Comparison of ENCODE assay signal across 17 cellular contexts in genomic region chr4:31548823-31549222, GRCh38.
DNase-seq lines count a peak whose midpoint lies in the region; ATAC-seq, FAIRE-seq and TF ChIP-seq lines count a peak whose summit lies in the region.
"Had no signal": no experiment of that assay in that cellular context is flagged by ENCODE, and none has a peak within 500 bp of the region (broad histone marks: within the 10 kb centered on the region; RNA-seq: fewer than 3 reads in every experiment).

No MANE protein-coding gene starts in this region.

- intact Hi-C loops in Right ventricle myocardium inferior (cut with DNase I) (no loop called here), Right ventricle myocardium superior (cut with DNase I) (no loop called here), thyroid gland (cut with DNase I) (no loop called here), body of pancreas (cut with DNase I) (no loop called here)

- CTCF ChIA-PET in activated CD8-positive, alpha-beta memory T cell treated with anti-CD3 and anti-CD28 coated beads, Interleukin-2, amount 10 ng/mL, durations not matched to agents 7 days and 5 days (lab: Charles Lee): no interaction called here

- no peaks in the 10 kb centered on the region for H3K36me3 ChIP-seq in astrocyte (ENCODE audit: insufficient read depth, low read length)
- H3K36me3 ChIP-seq in thyroid gland: no peaks in the 10 kb centered on the region
- no peaks in the 10 kb centered on the region for H3K36me3 ChIP-seq in body of pancreas (replicated peaks in 1 of 2; ENCODE audit: insufficient read depth in 1 of 2, low read depth in 2 of 2)
- H3K36me3 ChIP-seq: MG63 had no signal

- H4K20me1 ChIP-seq in astrocyte (ENCODE audit: insufficient read depth, low read length): no peaks in the 10 kb centered on the region

- H3K9me3 ChIP-seq in astrocyte (ENCODE audit: insufficient read depth, low read depth, low read length) (no peaks in the 10 kb centered on the region), thyroid gland (no peaks in the 10 kb centered on the region), body of pancreas (no peaks in the 10 kb centered on the region)
- H3K9me3 ChIP-seq: MG63 had no signal

- peak; percentile 39 for ATAC-seq in Right ventricle myocardium inferior
- no peak for ATAC-seq in Right ventricle myocardium superior (ENCODE audit: poor library complexity)
- no peak for ATAC-seq in body of pancreas
- ATAC-seq in activated CD8-positive, alpha-beta memory T cell treated with anti-CD3 and anti-CD28 coated beads, Interleukin-2, amount 10 ng/mL, durations not matched to agents 7 days and 5 days: no peak
- ATAC-seq: Panc1 had no signal

- WGBS in thyroid gland, 2 donors: 18 to 20% methylated on average over 2 of the region's 2 CpGs
- WGBS in body of pancreas, 2 donors: 37 to 45% methylated on average over 2 of the region's 2 CpGs

- no peak overlapping the region for H3K4me3 Mint-ChIP-seq in astrocyte (ENCODE audit: unreplicated experiment)
- no peak overlapping the region for H3K4me3 Mint-ChIP-seq in activated CD8-positive, alpha-beta memory T cell treated with anti-CD3 and anti-CD28 coated beads, Interleukin-2, amount 10 ng/mL, durations not matched to agents 7 days and 5 days

- no peak for FAIRE-seq in astrocyte (lab: Jason Lieb, UNC)

- H3K79me2 ChIP-seq in astrocyte (ENCODE audit: insufficient read depth, low read length): no peaks in the 10 kb centered on the region

- no peaks in the 10 kb centered on the region for H3K36me3 Mint-ChIP-seq in astrocyte (ENCODE audit: low read depth, unreplicated experiment)
- H3K36me3 Mint-ChIP-seq in activated CD8-positive, alpha-beta memory T cell treated with anti-CD3 and anti-CD28 coated beads, Interleukin-2, amount 10 ng/mL, durations not matched to agents 7 days and 5 days: no peaks in the 10 kb centered on the region

- H3K4me3 ChIP-seq in astrocyte (ENCODE audit: insufficient read depth, low read depth, low read length): no peak overlapping the region
- no peak overlapping the region for H3K4me3 ChIP-seq in fibroblast of the aortic adventitia (ENCODE audit: low read depth, low read length)
- H3K4me3 ChIP-seq in thyroid gland (replicated peaks in 1 of 3): no peak overlapping the region
- no peak overlapping the region for H3K4me3 ChIP-seq in body of pancreas
- H3K4me3 ChIP-seq: MG63 had no signal

- H3K27ac ChIP-seq in astrocyte (ENCODE audit: low read depth, low read length) (no peak overlapping the region), thyroid gland (no peak overlapping the region), body of pancreas (no peak overlapping the region)

- TF ChIP-seq CTCF in astrocyte (IDR thresholded peaks at IDR 0.05; ENCODE audit: insufficient read depth, low read depth, low read length) (no peak), fibroblast of the aortic adventitia (IDR thresholded peaks at IDR 0.05; ENCODE audit: insufficient read depth, low read length) (no peak), thyroid gland (IDR thresholded peaks at IDR 0.05) (peak in 4 of 6 experiments; percentile 48 to 59 (median 51)), body of pancreas (IDR thresholded peaks at IDR 0.05) (no peak)

- DNase-seq in Right ventricle myocardium inferior (ENCODE audit: missing footprints): no peak
- DNase-seq in Right ventricle myocardium superior: no peak
- peak; percentile 4 for DNase-seq in astrocyte (ENCODE audit: low read depth)
- peak; percentile 2 for DNase-seq in fibroblast of the aortic adventitia (ENCODE audit: low read depth)
- peak; percentile 72 to 81 for DNase-seq in thyroid gland
- no peak for DNase-seq in NCI-H69 (lab: John Stamatoyannopoulos, UW)
- DNase-seq in body of pancreas: no peak
- DNase-seq in activated CD8-positive, alpha-beta memory T cell treated with anti-CD3 and anti-CD28 coated beads, Interleukin-2, amount 10 ng/mL, durations not matched to agents 7 days and 5 days: no peak
- DNase-seq: H7, Karpas-422, MG63, NCI-H1105, NCI-H1930, NCI-H2171, NCI-H774, SHP77 had no signal

- TF ChIP-seq POLR2A in thyroid gland (IDR thresholded peaks at IDR 0.05) (no peak), body of pancreas (IDR thresholded peaks at IDR 0.05) (no peak)

- H3K4me1 Mint-ChIP-seq in astrocyte (ENCODE audit: low read depth, unreplicated experiment): no peaks in the 10 kb centered on the region
- no peaks in the 10 kb centered on the region for H3K4me1 Mint-ChIP-seq in activated CD8-positive, alpha-beta memory T cell treated with anti-CD3 and anti-CD28 coated beads, Interleukin-2, amount 10 ng/mL, durations not matched to agents 7 days and 5 days

- no peak overlapping the region for H2AFZ ChIP-seq in astrocyte (ENCODE audit: low read depth, low read length)

- H3K9ac ChIP-seq in astrocyte (ENCODE audit: low read length): no peak overlapping the region

- no peaks in the 10 kb centered on the region for H3K27me3 Mint-ChIP-seq in astrocyte (ENCODE audit: low read depth, unreplicated experiment)
- H3K27me3 Mint-ChIP-seq in activated CD8-positive, alpha-beta memory T cell treated with anti-CD3 and anti-CD28 coated beads, Interleukin-2, amount 10 ng/mL, durations not matched to agents 7 days and 5 days: no peaks in the 10 kb centered on the region

- H3K27me3 ChIP-seq in astrocyte (ENCODE audit: insufficient read depth, low read length): no peaks in the 10 kb centered on the region
- H3K27me3 ChIP-seq in thyroid gland: no peaks in the 10 kb centered on the region
- H3K27me3 ChIP-seq in body of pancreas: no peaks in the 10 kb centered on the region
- H3K27me3 ChIP-seq: MG63 had no signal

- H3K4me1 ChIP-seq in astrocyte (ENCODE audit: insufficient read depth, low read length): no peaks in the 10 kb centered on the region
- no peaks in the 10 kb centered on the region for H3K4me1 ChIP-seq in thyroid gland
- H3K4me1 ChIP-seq in body of pancreas: no peaks in the 10 kb centered on the region

- no peak overlapping the region for H3K4me2 ChIP-seq in astrocyte (ENCODE audit: low read length)

- no peaks in the 10 kb centered on the region for H3K9me3 Mint-ChIP-seq in astrocyte (ENCODE audit: unreplicated experiment)
- peaks cover 4% of the 10 kb centered on the region for H3K9me3 Mint-ChIP-seq in activated CD8-positive, alpha-beta memory T cell treated with anti-CD3 and anti-CD28 coated beads, Interleukin-2, amount 10 ng/mL, durations not matched to agents 7 days and 5 days (ENCODE audit: low read depth)

- no peak overlapping the region for H3K27ac Mint-ChIP-seq in astrocyte (ENCODE audit: unreplicated experiment)
- H3K27ac Mint-ChIP-seq in activated CD8-positive, alpha-beta memory T cell treated with anti-CD3 and anti-CD28 coated beads, Interleukin-2, amount 10 ng/mL, durations not matched to agents 7 days and 5 days: no peak overlapping the region

Comparison
In these comparisons a context has a peak if more than half of its experiments do, and no peak if none do; other contexts are left out.
1. DNase-seq: peak in astrocyte (single experiment), fibroblast of the aortic adventitia (single experiment) and thyroid gland (2 of 2); none in Right ventricle myocardium inferior (single experiment), Right ventricle myocardium superior (single experiment), NCI-H69 (single experiment), body of pancreas (0 of 4) and activated CD8-positive, alpha-beta memory T cell treated with anti-CD3 and anti-CD28 coated beads, Interleukin-2, amount 10 ng/mL, durations not matched to agents 7 days and 5 days (single experiment).
2. CTCF ChIP-seq: peak in thyroid gland (4 of 6); none in astrocyte (single experiment), fibroblast of the aortic adventitia (single experiment) and body of pancreas (0 of 7).